Comparison of ENCODE assay signal across 9 cellular contexts in genomic region chr1:16420719-16421118, GRCh38. TPM values are rescaled to one million over a fixed set of nuclear protein-coding genes. Genes with fewer than 3 reads are reported as not detected.
DNase-seq lines count a peak whose midpoint lies in the region; ATAC-seq and TF ChIP-seq lines count a peak whose summit lies in the region.
"Had no signal": no experiment of that assay in that cellular context is flagged by ENCODE, and none has a peak within 500 bp of the region (broad histone marks: within the 10 kb centered on the region; RNA-seq: fewer than 3 reads in every experiment).

No MANE protein-coding gene starts in this region.

- ATAC-seq in GM19438 (IDR thresholded peaks at IDR 0.05; ENCODE audit: low read depth, unreplicated experiment): peak; percentile 77
- peak; percentile 96 for ATAC-seq in activated T-helper 17 cell treated with anti-CD3 and anti-CD28 coated beads, Interleukin-2, amount 50 U/mL, for 72 hours (replicated peaks)
- ATAC-seq: foreskin keratinocyte had no signal

- H3K4me1 Mint-ChIP-seq in activated T-helper 17 cell treated with anti-CD3 and anti-CD28 coated beads, Interleukin-2, amount 50 U/mL, for 72 hours: peaks cover 29% of the 10 kb centered on the region
- H3K4me1 Mint-ChIP-seq in osteocyte (ENCODE audit: unreplicated experiment): peaks cover 2% of the 10 kb centered on the region

- no peak for TF ChIP-seq CTCF in osteocyte (IDR thresholded peaks at IDR 0.05)
- no peak for TF ChIP-seq CTCF in suprapubic skin (IDR thresholded peaks at IDR 0.05)

- H3K27ac ChIP-seq in suprapubic skin: no peak overlapping the region
- H3K27ac ChIP-seq: foreskin keratinocyte had no signal

- peak overlapping the region; percentile 79 for H3K27ac Mint-ChIP-seq in activated T-helper 17 cell treated with anti-CD3 and anti-CD28 coated beads, Interleukin-2, amount 50 U/mL, for 72 hours
- H3K27ac Mint-ChIP-seq in osteocyte (ENCODE audit: unreplicated experiment): no peak overlapping the region

- H3K9me3 ChIP-seq in suprapubic skin: no peaks in the 10 kb centered on the region

- WGBS in suprapubic skin: 65% methylated on average over 4 of the region's 4 CpGs

- H3K4me3 ChIP-seq in Jurkat, Clone E6-1 (ENCODE audit: low read length): peak overlapping the region; percentile 36
- no peak overlapping the region for H3K4me3 ChIP-seq in suprapubic skin

- H3K27me3 ChIP-seq in suprapubic skin: no peaks in the 10 kb centered on the region

- no peak for TF ChIP-seq POLR2A in suprapubic skin (IDR thresholded peaks at IDR 0.05)

- no peak for TF ChIP-seq EP300 in suprapubic skin (IDR thresholded peaks at IDR 0.05)

- DNase-seq in Jurkat, Clone E6-1 (ENCODE audit: low read depth, low spot score): peak; percentile 91
- DNase-seq in stimulated activated CD4-positive, alpha-beta T cell treated with anti-CD3 and anti-CD28 coated beads, Interleukin-4, amount 100 ng/mL, for 4 hours: peak; percentile 29 to 53
- DNase-seq in NCI-H2171 treated with DMSO at 0.1 percent for 48 hours (lab: John Stamatoyannopoulos, UW) (no peak), osteocyte (ENCODE audit: extremely low spot score, unreplicated experiment) (no peak), suprapubic skin (ENCODE audit: low spot score in 2 of 2) (no peak), NCI-H510A (lab: John Stamatoyannopoulos, UW) (no peak)

- H3K36me3 Mint-ChIP-seq in activated T-helper 17 cell treated with anti-CD3 and anti-CD28 coated beads, Interleukin-2, amount 50 U/mL, for 72 hours (ENCODE audit: low read depth): no peaks in the 10 kb centered on the region
- no peaks in the 10 kb centered on the region for H3K36me3 Mint-ChIP-seq in osteocyte (ENCODE audit: unreplicated experiment)

- H3K9me3 Mint-ChIP-seq in activated T-helper 17 cell treated with anti-CD3 and anti-CD28 coated beads, Interleukin-2, amount 50 U/mL, for 72 hours: no peaks in the 10 kb centered on the region
- H3K9me3 Mint-ChIP-seq in osteocyte (ENCODE audit: unreplicated experiment): no peaks in the 10 kb centered on the region

- no peaks in the 10 kb centered on the region for H3K27me3 Mint-ChIP-seq in activated T-helper 17 cell treated with anti-CD3 and anti-CD28 coated beads, Interleukin-2, amount 50 U/mL, for 72 hours
- H3K27me3 Mint-ChIP-seq in osteocyte (ENCODE audit: unreplicated experiment): peaks cover 17% of the 10 kb centered on the region

- H3K36me3 ChIP-seq in suprapubic skin: no peaks in the 10 kb centered on the region

- peak overlapping the region; percentile 67 for H3K4me3 Mint-ChIP-seq in activated T-helper 17 cell treated with anti-CD3 and anti-CD28 coated beads, Interleukin-2, amount 50 U/mL, for 72 hours
- no peak overlapping the region for H3K4me3 Mint-ChIP-seq in osteocyte (ENCODE audit: unreplicated experiment)

- peaks cover 3% of the 10 kb centered on the region for H3K4me1 ChIP-seq in suprapubic skin
- H3K4me1 ChIP-seq: foreskin keratinocyte had no signal

RNA-seq across cellular contexts. Expression of gene SPATA21, which starts 16.5 kb away (rescaled TPM):
- polyA plus RNA-seq in Jurkat, Clone E6-1 (2012; ENCODE audit: insufficient read depth, insufficient read length): not detected
- total RNA-seq in activated T-helper 17 cell treated with anti-CD3 and anti-CD28 coated beads, Interleukin-2, amount 50 U/mL, for 72 hours: under 1 TPM in 1 of 2 donors, not detected in 1; 0.08 TPM
- total RNA-seq in osteocyte (not detected in 2 replicates), suprapubic skin (not detected)
- total RNA-seq: foreskin keratinocyte had no signal
- polyA plus RNA-seq: foreskin keratinocyte had no signal

RNA-seq across cellular contexts. Expression of gene NECAP2, which starts 19.8 kb away (rescaled TPM):
- polyA plus RNA-seq in Jurkat, Clone E6-1 (2012; ENCODE audit: insufficient read depth, insufficient read length): 54.0 TPM
- 10 to 100 TPM; 68.0 to 83.7 TPM for total RNA-seq in activated T-helper 17 cell treated with anti-CD3 and anti-CD28 coated beads, Interleukin-2, amount 50 U/mL, for 72 hours
- 62.0 and 67.5 TPM in 2 replicates for total RNA-seq in osteocyte
- total RNA-seq in suprapubic skin: 100 to 1,000 TPM in 1 of 4 donors, 10 to 100 TPM in 3; 71.4 to 100 (median 80.6) TPM

RNA-seq across cellular contexts. Expression of gene SZRD1, which starts 53.7 kb away (rescaled TPM):
- polyA plus RNA-seq in Jurkat, Clone E6-1 (2012; ENCODE audit: insufficient read depth, insufficient read length): 108 TPM
- total RNA-seq in activated T-helper 17 cell treated with anti-CD3 and anti-CD28 coated beads, Interleukin-2, amount 50 U/mL, for 72 hours: 100 to 1,000 TPM; 172 to 204 TPM
- total RNA-seq in osteocyte (141 and 143 TPM in 2 replicates), suprapubic skin (10 to 100 TPM; 48.0 to 59.5 (median 58.0) TPM)

Comparison
In these comparisons a context has a peak if more than half of its experiments do, and no peak if none do; other contexts are left out.
1. DNase-seq: peak in Jurkat, Clone E6-1 (single experiment) and stimulated activated CD4-positive, alpha-beta T cell treated with anti-CD3 and anti-CD28 coated beads, Interleukin-4, amount 100 ng/mL, for 4 hours (2 of 2); none in NCI-H2171 treated with DMSO at 0.1 percent for 48 hours (single experiment), osteocyte (single experiment), suprapubic skin (0 of 2) and NCI-H510A (single experiment).